10 cellular contexts compared by ENCODE assay signal in the genomic region with DNA sequence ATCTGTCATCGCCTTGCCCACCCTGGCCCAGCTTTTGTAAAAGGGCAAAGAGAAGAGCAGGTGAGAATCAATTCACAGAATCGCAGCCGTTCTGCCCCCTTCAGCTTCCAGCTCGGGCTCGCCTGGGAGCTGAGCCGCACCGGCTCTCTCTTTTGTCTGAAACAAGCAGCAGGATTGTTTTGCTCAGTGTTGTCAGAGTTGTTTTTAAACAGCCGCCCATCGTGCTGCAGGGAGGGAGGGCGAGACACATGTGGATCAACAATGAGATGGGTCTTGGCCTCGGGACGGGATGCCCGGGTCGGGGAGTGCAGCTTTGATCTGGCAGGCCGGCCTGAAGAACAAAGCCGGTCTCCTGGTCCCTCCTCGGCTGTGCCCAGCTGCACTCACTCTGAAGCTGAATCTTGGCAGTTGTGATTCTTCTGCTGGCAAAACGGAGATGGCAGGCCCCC. TPM values are rescaled to one million over a fixed set of nuclear protein-coding genes. Genes with fewer than 3 reads are reported as not detected.
DNase-seq lines count a peak whose midpoint lies in the region; ATAC-seq and TF ChIP-seq lines count a peak whose summit lies in the region.
"Had no signal": no experiment of that assay in that cellular context is flagged by ENCODE, and none has a peak within 500 bp of the region (broad histone marks: within the 10 kb centered on the region; RNA-seq: fewer than 3 reads in every experiment).

No MANE protein-coding gene starts in this region.

- H2BK5ac ChIP-seq in neuronal stem cell (ENCODE audit: low read length): peak overlapping the region; percentile 20

- TF ChIP-seq CTCF in DND-41 (IDR thresholded peaks at IDR 0.05; ENCODE audit: borderline replicate concordance, extremely low read depth, low read length, poor library complexity, severe bottlenecking): peak; percentile 46
- no peak for TF ChIP-seq CTCF in WERI-Rb-1 (IDR thresholded peaks at IDR 0.05; ENCODE audit: low read depth, low read length)

- POLR2A ChIA-PET in T-cell (lab: Charles Lee): no interaction called here

- H2AFZ ChIP-seq in DND-41 (ENCODE audit: low read depth, low read length) (peak overlapping the region; percentile 48), neuronal stem cell (ENCODE audit: low read length) (peak overlapping the region; percentile 62)

- H2AK5ac ChIP-seq in neuronal stem cell (ENCODE audit: low read depth, low read length): no peak overlapping the region

- H3K27me3 Mint-ChIP-seq in T-cell: peaks cover 29 to 53% of the 10 kb centered on the region in 2 donors

- H3K9me3 Mint-ChIP-seq in T-cell: peaks cover 0 to 4% (median 0%) of the 10 kb centered on the region in 3 donors

- H3K36me3 Mint-ChIP-seq in T-cell: no peaks in the 10 kb centered on the region

- ATAC-seq in DND-41 (ENCODE audit: insufficient read depth, low read depth) (peak; percentile 66), T-cell (replicated peaks in 1 of 4) (no peak), HG03457 (IDR thresholded peaks at IDR 0.05; ENCODE audit: unreplicated experiment) (no peak)

- H3K9ac ChIP-seq in DND-41 (ENCODE audit: low read depth, low read length): peak overlapping the region; percentile 70
- H3K9ac ChIP-seq in neuronal stem cell (ENCODE audit: low read depth, low read length, poor library complexity): no peak overlapping the region

- peak overlapping the region; percentile 70 for H3K4me2 ChIP-seq in DND-41 (ENCODE audit: insufficient read depth, low read length)
- peak overlapping the region; percentile 60 for H3K4me2 ChIP-seq in neuronal stem cell (ENCODE audit: insufficient read depth, low read length, poor library complexity, severe bottlenecking)

- H4K8ac ChIP-seq in neuronal stem cell (ENCODE audit: low read depth, low read length): no peak overlapping the region

- H4K20me1 ChIP-seq in DND-41 (ENCODE audit: insufficient read depth, low read length): no peaks in the 10 kb centered on the region

- H3K4me3 ChIP-seq in DND-41 (ENCODE audit: low read depth in 1 of 2, low read length in 2 of 2) (peak overlapping the region; percentile 4 to 55; a peak in 3 of 4 replicates), neuronal stem cell (ENCODE audit: low read length in 2 of 2) (peak overlapping the region in 1 of 2 donors; percentile 49), WERI-Rb-1 (ENCODE audit: low read depth, low read length) (no peak overlapping the region)
- H3K4me3 ChIP-seq: cardiac muscle cell had no signal

- WGBS in neuronal stem cell (ENCODE audit: extremely low coverage in 2 of 2, insufficient read length in 2 of 2, insufficient replicate concordance in 1 of 2), 2 donors: no CpG with 5 or more reads among the region's 18 CpGs

- peak overlapping the region; percentile 87 for H3K18ac ChIP-seq in neuronal stem cell (ENCODE audit: low read length)

- peak; percentile 77 for DNase-seq in DND-41
- no peak for DNase-seq in T-cell
- DNase-seq in globus pallidus (ENCODE audit: low spot score): peak; percentile 99
- DNase-seq in neuronal stem cell (ENCODE audit: low spot score): peak; percentile 69
- DNase-seq in T-helper 9 cell: no peak
- DNase-seq in WERI-Rb-1: no peak
- DNase-seq in activated CD4-positive, alpha-beta T cell treated with anti-CD3 and anti-CD28 coated beads, Interleukin-2, amount 50 U/mL, for 4 hours: no peak
- DNase-seq: trophoblast cell had no signal

- H3K27me3 ChIP-seq in DND-41 (ENCODE audit: insufficient read depth, low read length, poor library complexity) (no peaks in the 10 kb centered on the region), neuronal stem cell (ENCODE audit: control insufficient read depth in 3 of 3, insufficient read depth in 3 of 3, low read depth in 1 of 3, low read length in 3 of 3) (peaks cover 0 to 68% (median 2%) of the 10 kb centered on the region in 3 experiments), WERI-Rb-1 (ENCODE audit: insufficient read depth, low read depth, severe bottlenecking) (peaks cover 99% of the 10 kb centered on the region)
- H3K27me3 ChIP-seq: cardiac muscle cell had no signal

- no peak overlapping the region for H3K4ac ChIP-seq in neuronal stem cell (ENCODE audit: low read length)

- no peak overlapping the region for H4K91ac ChIP-seq in neuronal stem cell (ENCODE audit: low read depth, low read length, poor library complexity)

- peak overlapping the region; percentile 69 to 73 (median 70) for H3K4me3 Mint-ChIP-seq in T-cell

- H2BK15ac ChIP-seq in neuronal stem cell (ENCODE audit: low read length): peak overlapping the region; percentile 16

- no peaks in the 10 kb centered on the region for H3K9me3 ChIP-seq in DND-41 (ENCODE audit: insufficient read depth, low read length, severe bottlenecking)
- peaks cover 0 to 12% of the 10 kb centered on the region in 2 donors for H3K9me3 ChIP-seq in neuronal stem cell (replicated peaks in 1 of 2; ENCODE audit: control insufficient read depth in 2 of 2, insufficient read depth in 1 of 2, low read depth in 1 of 2, low read length in 2 of 2)
- H3K9me3 ChIP-seq in WERI-Rb-1 (ENCODE audit: severe bottlenecking): peaks cover 6% of the 10 kb centered on the region

- H3K79me1 ChIP-seq in neuronal stem cell (ENCODE audit: low read depth, low read length): no peaks in the 10 kb centered on the region

- H3K4me1 ChIP-seq in DND-41 (ENCODE audit: insufficient read depth, low read length) (peaks cover 64% of the 10 kb centered on the region), neuronal stem cell (ENCODE audit: control insufficient read depth in 2 of 2, insufficient read depth in 1 of 2, low read depth in 1 of 2, low read length in 2 of 2) (peaks cover 14 to 16% of the 10 kb centered on the region in 2 donors)

- no peak overlapping the region for H3K27ac Mint-ChIP-seq in T-cell

- no peak overlapping the region for H2BK120ac ChIP-seq in neuronal stem cell (ENCODE audit: low read depth, low read length)

- no peak overlapping the region for H3K23ac ChIP-seq in neuronal stem cell (ENCODE audit: low read depth, low read length, poor library complexity)

- CTCF ChIA-PET in T-cell (lab: Charles Lee): no interaction called here

- H3K36me3 ChIP-seq in DND-41 (ENCODE audit: insufficient read depth, low read length) (no peaks in the 10 kb centered on the region), neuronal stem cell (replicated peaks in 1 of 2; ENCODE audit: control insufficient read depth in 2 of 2, insufficient read depth in 2 of 2, low read length in 2 of 2) (no peaks in the 10 kb centered on the region), WERI-Rb-1 (no peaks in the 10 kb centered on the region)
- H3K36me3 ChIP-seq: cardiac muscle cell had no signal

- no peak overlapping the region for H2BK12ac ChIP-seq in neuronal stem cell (ENCODE audit: low read length)

- H3K14ac ChIP-seq in neuronal stem cell (ENCODE audit: low read length): no peak overlapping the region

- peaks cover 6% of the 10 kb centered on the region; the same call in 1 of the 2 replicates for H3K79me2 ChIP-seq in DND-41 (ENCODE audit: insufficient read depth, low read length)

- peaks cover 19 to 26% (median 19%) of the 10 kb centered on the region in 3 donors for H3K4me1 Mint-ChIP-seq in T-cell

- H3K27ac ChIP-seq in DND-41 (ENCODE audit: low read length) (peak overlapping the region; percentile 88), neuronal stem cell (replicated peaks; ENCODE audit: low read length) (peak overlapping the region; percentile 12), WERI-Rb-1 (no peak overlapping the region)
- H3K27ac ChIP-seq: cardiac muscle cell had no signal

RNA-seq across cellular contexts. Expression of a gene that starts 39.7 kb away (rescaled TPM):
- total RNA-seq in T-cell: 10 to 100 TPM; 44.8 to 80.2 (median 60.9) TPM
- polyA plus RNA-seq in neuronal stem cell (2013, experiment 1 of 2): 15.9 TPM
- 18.7 TPM for polyA plus RNA-seq in neuronal stem cell (2013, experiment 2 of 2)

Comparison
In these comparisons a context has a peak if more than half of its experiments do, and no peak if none do; other contexts are left out.
1. DNase-seq: peak in DND-41 (single experiment), globus pallidus (single experiment) and neuronal stem cell (single experiment); none in T-cell (0 of 34), T-helper 9 cell (single experiment), WERI-Rb-1 (single experiment) and activated CD4-positive, alpha-beta T cell treated with anti-CD3 and anti-CD28 coated beads, Interleukin-2, amount 50 U/mL, for 4 hours (0 of 2).